11 cellular contexts compared by ENCODE assay signal in the genomic region with DNA sequence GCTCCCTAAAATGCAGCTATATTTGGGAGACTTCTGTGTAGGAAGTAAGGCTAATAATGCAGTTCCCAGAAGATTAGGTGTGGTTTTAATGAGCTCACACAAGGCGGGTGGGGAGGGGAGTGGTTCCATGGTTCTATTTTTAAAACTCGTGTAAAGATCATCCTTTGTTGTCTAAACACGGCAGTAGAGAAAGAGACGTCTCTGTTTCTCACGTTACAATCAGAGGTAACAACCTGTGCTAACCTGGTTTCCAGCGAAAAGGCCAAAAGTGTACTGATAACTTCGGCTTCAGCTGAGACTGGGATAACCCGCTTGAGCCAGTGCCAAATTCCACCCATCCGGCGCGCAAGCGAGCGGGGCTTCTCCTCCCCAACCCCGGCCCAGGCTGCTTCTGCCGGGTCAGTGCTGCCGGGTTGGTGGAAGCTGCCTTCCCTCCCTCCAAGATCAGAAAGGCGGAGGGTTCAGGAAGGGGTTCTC. TPM values are rescaled to one million over a fixed set of nuclear protein-coding genes. Genes with fewer than 3 reads are reported as not detected.
DNase-seq lines count a peak whose midpoint lies in the region; ATAC-seq, FAIRE-seq and TF ChIP-seq lines count a peak whose summit lies in the region.
"Had no signal": no experiment of that assay in that cellular context is flagged by ENCODE, and none has a peak within 500 bp of the region (broad histone marks: within the 10 kb centered on the region; RNA-seq: fewer than 3 reads in every experiment).

No MANE protein-coding gene starts in this region.

- POLR2A ChIA-PET in Caco-2 (lab: Charles Lee), result interaction anchor here (0.6 to 5.1 kb wide), 2 partner anchors 9 to 13 kb away, joined by 6 to 98 read pairs; no protein-coding TSS in a partner anchor
- POLR2A ChIA-PET in activated CD4-positive, alpha-beta T cell treated with anti-CD3 and anti-CD28 coated beads for 36 hours (lab: Charles Lee), result no interaction called here

- ATAC-seq in gastroesophageal sphincter (no peak), aorta (ENCODE audit: low FRiP score) (no peak)
- no peak for ATAC-seq in activated CD4-positive, alpha-beta T cell treated with anti-CD3 and anti-CD28 coated beads for 36 hours

- H3K27ac ChIP-seq in Peyer's patch (peak overlapping the region; percentile 3 to 64 (median 42)), gastroesophageal sphincter (peak overlapping the region in 3 of 4 donors; percentile 72 to 100 (median 98)), aorta (ENCODE audit: low read depth in 1 of 2, low read length in 2 of 2) (no peak overlapping the region)

- H3K4me3 ChIP-seq in Caco-2 (ENCODE audit: low read depth, low read length) (no peak overlapping the region), Peyer's patch (peak overlapping the region in 2 of 4 donors; percentile 25 to 36), gastroesophageal sphincter (peak overlapping the region in 1 of 2 donors; percentile 17), aorta (ENCODE audit: low read length in 2 of 2) (no peak overlapping the region)

- H3K36me3 ChIP-seq in Caco-2 (ENCODE audit: control insufficient read depth, insufficient read depth, low read length) (no peaks in the 10 kb centered on the region), Peyer's patch (no peaks in the 10 kb centered on the region), gastroesophageal sphincter (no peaks in the 10 kb centered on the region), aorta (ENCODE audit: control insufficient read depth in 1 of 2, insufficient read depth in 2 of 2, low read length in 1 of 2) (no peaks in the 10 kb centered on the region)

- peaks cover 29% of the 10 kb centered on the region for H3K4me1 ChIP-seq in Caco-2
- H3K4me1 ChIP-seq in Peyer's patch, result peaks cover 0 to 28% (median 5%) of the 10 kb centered on the region in 4 donors
- peaks cover 0 to 35% (median 8%) of the 10 kb centered on the region in 3 donors for H3K4me1 ChIP-seq in gastroesophageal sphincter
- H3K4me1 ChIP-seq in aorta (ENCODE audit: control insufficient read depth in 1 of 2, insufficient read depth in 2 of 2, low read length in 2 of 2), result no peaks in the 10 kb centered on the region

- H3K4me1 Mint-ChIP-seq in Caco-2 (ENCODE audit: low read depth, unreplicated experiment), result peaks cover 33% of the 10 kb centered on the region
- peaks cover 18% of the 10 kb centered on the region for H3K4me1 Mint-ChIP-seq in progenitor cell of endocrine pancreas (ENCODE audit: low read depth)
- peaks cover 37% of the 10 kb centered on the region for H3K4me1 Mint-ChIP-seq in activated CD4-positive, alpha-beta T cell treated with anti-CD3 and anti-CD28 coated beads for 36 hours

- no TSS peak for BruUV-seq in Caco-2 (replicated peaks; lab: Mats Ljungman, UMichigan)

- no peak for FAIRE-seq in GM12891 (lab: Jason Lieb, UNC)
- FAIRE-seq: H1 had no signal

- no peaks in the 10 kb centered on the region for H3K9me3 ChIP-seq in Caco-2
- no peaks in the 10 kb centered on the region for H3K9me3 ChIP-seq in Peyer's patch
- no peaks in the 10 kb centered on the region for H3K9me3 ChIP-seq in gastroesophageal sphincter
- no peaks in the 10 kb centered on the region for H3K9me3 ChIP-seq in aorta (ENCODE audit: control insufficient read depth, low read length)

- WGBS in gastroesophageal sphincter (ENCODE audit: low coverage in 1 of 2), 2 donors, result 20% methylated on average over 2 to 8 of the region's 17 CpGs
- WGBS in aorta, 2 donors, result 52 to 70% methylated on average over 17 of the region's 17 CpGs

- H3K27ac Mint-ChIP-seq in Caco-2 (ENCODE audit: unreplicated experiment) (peak overlapping the region; percentile 97), progenitor cell of endocrine pancreas (no peak overlapping the region)
- no peak overlapping the region for H3K27ac Mint-ChIP-seq in activated CD4-positive, alpha-beta T cell treated with anti-CD3 and anti-CD28 coated beads for 36 hours

- no peak for TF ChIP-seq EP300 in gastroesophageal sphincter (IDR thresholded peaks at IDR 0.05)

- H3K36me3 Mint-ChIP-seq in Caco-2 (ENCODE audit: insufficient read depth, unreplicated experiment), result peaks cover 29% of the 10 kb centered on the region
- H3K36me3 Mint-ChIP-seq in progenitor cell of endocrine pancreas (ENCODE audit: insufficient read depth), result no peaks in the 10 kb centered on the region
- H3K36me3 Mint-ChIP-seq in activated CD4-positive, alpha-beta T cell treated with anti-CD3 and anti-CD28 coated beads for 36 hours (ENCODE audit: low read depth), result peaks cover 8% of the 10 kb centered on the region

- H3K27me3 ChIP-seq in Caco-2 (replicated peaks; ENCODE audit: control insufficient read depth, insufficient read depth, low read length) (no peaks in the 10 kb centered on the region), Peyer's patch (no peaks in the 10 kb centered on the region), gastroesophageal sphincter (no peaks in the 10 kb centered on the region), aorta (ENCODE audit: control insufficient read depth in 1 of 2, insufficient read depth in 2 of 2, low read length in 1 of 2) (no peaks in the 10 kb centered on the region)

- TF ChIP-seq POLR2A in Peyer's patch (IDR thresholded peaks at IDR 0.05) (peak in 1 of 2 donors; percentile 24), gastroesophageal sphincter (IDR thresholded peaks at IDR 0.05) (no peak), GM12891 (IDR thresholded peaks at IDR 0.05; ENCODE audit: low read depth, low read length) (no peak)

- H3K27me3 Mint-ChIP-seq in Caco-2 (ENCODE audit: insufficient read depth, unreplicated experiment), result no peaks in the 10 kb centered on the region
- H3K27me3 Mint-ChIP-seq in progenitor cell of endocrine pancreas, result no peaks in the 10 kb centered on the region
- no peaks in the 10 kb centered on the region for H3K27me3 Mint-ChIP-seq in activated CD4-positive, alpha-beta T cell treated with anti-CD3 and anti-CD28 coated beads for 36 hours

- CTCF ChIA-PET in Caco-2 (lab: Charles Lee), result interaction anchor here (0.6 kb wide), 1 partner anchor 42 kb away, joined by 3 read pairs; no protein-coding TSS in a partner anchor
- CTCF ChIA-PET in activated CD4-positive, alpha-beta T cell treated with anti-CD3 and anti-CD28 coated beads for 36 hours (lab: Charles Lee), result interaction anchor here (0.8 kb wide), 1 partner anchor 83 kb away, joined by 5 read pairs; no protein-coding TSS in a partner anchor

- peak overlapping the region; percentile 92 for H3K4me3 Mint-ChIP-seq in Caco-2 (ENCODE audit: unreplicated experiment)
- peak overlapping the region; percentile 49 for H3K4me3 Mint-ChIP-seq in progenitor cell of endocrine pancreas (ENCODE audit: low read depth)
- H3K4me3 Mint-ChIP-seq in activated CD4-positive, alpha-beta T cell treated with anti-CD3 and anti-CD28 coated beads for 36 hours, result no peak overlapping the region

- TF ChIP-seq CTCF in Caco-2 (IDR thresholded peaks at IDR 0.05; ENCODE audit: insufficient read depth in 1 of 2, low read depth in 1 of 2, low read length in 1 of 2, severe bottlenecking in 1 of 2, unreplicated experiment in 1 of 2) (no peak), Peyer's patch (IDR thresholded peaks at IDR 0.05) (no peak), gastroesophageal sphincter (IDR thresholded peaks at IDR 0.05) (no peak), progenitor cell of endocrine pancreas (IDR thresholded peaks at IDR 0.05; ENCODE audit: unreplicated experiment) (no peak)

- intact Hi-C loops in Caco-2 (cut with micrococcal nuclease; ENCODE audit: unreplicated experiment) (no loop called here), aorta (cut with DNase I) (no loop called here)
- intact Hi-C loops in activated CD4-positive, alpha-beta T cell treated with anti-CD3 and anti-CD28 coated beads for 36 hours (cut with DNase I, micrococcal nuclease), result loop anchor here (5.0 to 10.0 kb wide), 7 partner anchors 61 to 1897 kb away; a partner anchor contains a TSS

- DNase-seq in Caco-2 (no peak), Peyer's patch (peak in 2 of 3 donors; percentile 48 to 60), progenitor cell of endocrine pancreas (ENCODE audit: low spot score, unreplicated experiment) (no peak), retina (no peak), aorta (no peak), GM12891 (ENCODE audit: insufficient read length, low spot score) (no peak)
- DNase-seq in activated CD4-positive, alpha-beta T cell treated with anti-CD3 and anti-CD28 coated beads for 36 hours, result no peak
- DNase-seq: EL, NCI-H187 treated with DMSO at 0.1 percent for 48 hours had no signal

- H3K9me3 Mint-ChIP-seq in Caco-2 (ENCODE audit: unreplicated experiment) (no peaks in the 10 kb centered on the region), progenitor cell of endocrine pancreas (ENCODE audit: low read depth) (no peaks in the 10 kb centered on the region)
- H3K9me3 Mint-ChIP-seq in activated CD4-positive, alpha-beta T cell treated with anti-CD3 and anti-CD28 coated beads for 36 hours (ENCODE audit: low read depth), result no peaks in the 10 kb centered on the region

TF ChIP-seq in GM12891, 5 proteins besides CTCF, POLR2A, EP300 and RAD21:
- TF ChIP-seq PAX5 (IDR thresholded peaks at IDR 0.05; ENCODE audit: insufficient read depth, low read length, severe bottlenecking) (no peak), TAF1 (IDR thresholded peaks at IDR 0.05; ENCODE audit: low read depth, low read length) (no peak), SPI1 (IDR thresholded peaks at IDR 0.05; ENCODE audit: low read depth, low read length) (no peak), POU2F2 (IDR thresholded peaks at IDR 0.05; ENCODE audit: low read depth, low read length) (no peak), POLR2AphosphoS5 (IDR thresholded peaks at IDR 0.05; ENCODE audit: low read depth, low read length) (no peak)
TF ChIP-seq in GM12891: peak in this region for 0.

RNA-seq across cellular contexts. Expression of a gene that starts 2.5 kb away (rescaled TPM):
- total RNA-seq in Caco-2 (2022) (17.9 and 18.8 TPM in 2 replicates), Peyer's patch (10 to 100 TPM in 3 of 4 donors, 1 to 10 TPM in 1; 3.5 to 19.0 (median 11.5) TPM), gastroesophageal sphincter (10 to 100 TPM; 18.4 to 63.8 (median 28.5) TPM), progenitor cell of endocrine pancreas (15.0 and 16.8 TPM in 2 replicates), aorta (10 to 100 TPM; 80.3 to 85.4 TPM)
- 10 to 100 TPM; 19.9 to 22.9 TPM for total RNA-seq in activated CD4-positive, alpha-beta T cell treated with anti-CD3 and anti-CD28 coated beads for 36 hours
- polyA plus RNA-seq in aorta, result 10 to 100 TPM; 17.0 to 57.9 TPM
- polyA plus RNA-seq in GM12891 (2012; ENCODE audit: low read depth, missing spikeins), result 77.3 TPM

Comparison
In these comparisons a context has a peak if more than half of its experiments do, and no peak if none do; other contexts are left out.
1. DNase-seq: peak in Peyer's patch (2 of 3); none in Caco-2 (0 of 2), progenitor cell of endocrine pancreas (single experiment), retina (single experiment), activated CD4-positive, alpha-beta T cell treated with anti-CD3 and anti-CD28 coated beads for 36 hours (single experiment), aorta (0 of 2) and GM12891 (single experiment).
2. H3K27ac ChIP-seq: peak in Peyer's patch (4 of 4) and gastroesophageal sphincter (3 of 4); none in aorta (0 of 2).
3. intact Hi-C loops: an anchor here in activated CD4-positive, alpha-beta T cell treated with anti-CD3 and anti-CD28 coated beads for 36 hours (5.0 to 10.0 kb wide); none called in Caco-2 and aorta.